ENCODE assay signal across 15 cellular contexts in genomic region chr2:179428659-179429058, GRCh38.
DNase-seq lines count a peak whose midpoint lies in the region; ATAC-seq, FAIRE-seq and TF ChIP-seq lines count a peak whose summit lies in the region.
"Had no signal": no experiment of that assay in that cellular context is flagged by ENCODE, and none has a peak within 500 bp of the region (broad histone marks: within the 10 kb centered on the region; RNA-seq: fewer than 3 reads in every experiment).

No MANE protein-coding gene starts in this region.

- peaks cover 11% of the 10 kb centered on the region for H3K4me1 Mint-ChIP-seq in chondrocyte (ENCODE audit: low read depth)

- POLR2A ChIA-PET in H1 (lab: Charles Lee; ENCODE audit: partially characterized antibody) = no interaction called here
- POLR2A ChIA-PET in SK-N-SH (lab: Yijun Ruan, JAX) = no interaction called here

- H3K9me3 ChIP-seq in HUES64 (ENCODE audit: insufficient read depth, low read depth, low read length) (no peaks in the 10 kb centered on the region), H1 (ENCODE audit: insufficient read depth in 2 of 2, low read depth in 1 of 2, low read length in 1 of 2) (no peaks in the 10 kb centered on the region), right lobe of liver (no peaks in the 10 kb centered on the region), SK-N-SH (no peaks in the 10 kb centered on the region)
- H3K9me3 ChIP-seq: neutrophil, transverse colon had no signal

- H3K23ac ChIP-seq in H1 (ENCODE audit: insufficient read length) = no peak overlapping the region

- TF ChIP-seq RAD21 in H1 (IDR thresholded peaks at IDR 0.05 in 1 of 2, conservative IDR thresholded peaks at IDR 0.05 in 1 of 2; ENCODE audit: low read depth in 2 of 2, low read length in 2 of 2) = no peak
- no peak for TF ChIP-seq RAD21 in SK-N-SH (IDR thresholded peaks at IDR 0.05; ENCODE audit: low read length)

- H3K4me1 ChIP-seq in HUES64 (ENCODE audit: insufficient read depth, low read length) = peaks cover 20% of the 10 kb centered on the region
- peaks cover 0 to 10% (median 1%) of the 10 kb centered on the region in 4 experiments; a peak in 3 of 7 replicates for H3K4me1 ChIP-seq in H1 (replicated peaks in 1 of 4; ENCODE audit: control insufficient read depth in 3 of 4, insufficient read depth in 4 of 4, low read length in 3 of 4)
- H3K4me1 ChIP-seq in right lobe of liver = no peaks in the 10 kb centered on the region
- H3K4me1 ChIP-seq in SK-N-SH (ENCODE audit: control insufficient read depth in 1 of 2, insufficient read depth in 2 of 2, low read depth in 1 of 2, low read length in 1 of 2) = peaks cover 0 to 5% of the 10 kb centered on the region in 2 experiments; a peak in 1 of 4 replicates
- H3K4me1 ChIP-seq: transverse colon had no signal

- H4K20me1 ChIP-seq in H1 (replicated peaks in 1 of 2; ENCODE audit: control insufficient read depth in 1 of 2, insufficient read depth in 2 of 2, low read length in 2 of 2) (no peaks in the 10 kb centered on the region), SK-N-SH (ENCODE audit: insufficient read depth) (no peaks in the 10 kb centered on the region)

- H4K5ac ChIP-seq in H1 (ENCODE audit: insufficient read length, low read depth, low read length) = no peak overlapping the region

- H3K14ac ChIP-seq in H1 (ENCODE audit: insufficient read length) = no peak overlapping the region

- no peak overlapping the region for H4K91ac ChIP-seq in H1 (replicated peaks; ENCODE audit: insufficient read length, low read length)

- H3K56ac ChIP-seq in H1 (replicated peaks; ENCODE audit: insufficient read length, low read depth, low read length) = no peak overlapping the region

- no peak overlapping the region for H4K8ac ChIP-seq in H1 (ENCODE audit: extremely low read depth, insufficient read depth, low read length)

- no peaks in the 10 kb centered on the region; the same call in 1 of the 2 replicates for H3K23me2 ChIP-seq in H1 (ENCODE audit: low read depth, low read length)

- H3K27me3 ChIP-seq in HUES64 (ENCODE audit: insufficient read depth, low read length) = no peaks in the 10 kb centered on the region
- H3K27me3 ChIP-seq in H1 (replicated peaks in 1 of 4; ENCODE audit: control insufficient read depth in 3 of 4, extremely low read depth in 1 of 4, insufficient read depth in 3 of 4, low read length in 3 of 4) = no peaks in the 10 kb centered on the region
- H3K27me3 ChIP-seq in right lobe of liver = no peaks in the 10 kb centered on the region
- H3K27me3 ChIP-seq in SK-N-SH (ENCODE audit: insufficient read depth) = no peaks in the 10 kb centered on the region
- H3K27me3 ChIP-seq: transverse colon had no signal

- H3K4me2 ChIP-seq in H1 (ENCODE audit: insufficient read depth in 1 of 2, low read depth in 2 of 2, low read length in 2 of 2) = peak overlapping the region; percentile 51 to 52; a peak in 3 of 4 replicates
- no peak overlapping the region for H3K4me2 ChIP-seq in SK-N-SH
- H3K4me2 ChIP-seq: PC-9 had no signal

- DNase-seq in H1 (ENCODE audit: low read depth in 1 of 2, low spot score in 2 of 2) (no peak), right lobe of liver (no peak), SK-N-SH (no peak), occipital lobe (lab: John Stamatoyannopoulos, UW) (no peak), NCI-H2107 treated with DMSO at 0.1 percent for 48 hours (lab: John Stamatoyannopoulos, UW; ENCODE audit: unreplicated experiment) (no peak), chondrocyte (ENCODE audit: low spot score) (no peak)
- DNase-seq: activated T-cell treated with anti-CD3 and anti-CD28 coated beads, Interleukin-2, amount 50 U/mL, for 48 hours; effector memory CD8-positive, alpha-beta T cell; PC-9; stimulated activated CD4-positive, alpha-beta T cell treated with anti-CD3 and anti-CD28 coated beads, Interleukin-15, amount 100 ng/mL, for 24 hours; T-helper 1 cell; transverse colon had no signal

- no peaks in the 10 kb centered on the region for H3K36me3 Mint-ChIP-seq in chondrocyte (ENCODE audit: low read depth)

- H3K18ac ChIP-seq in H1 (ENCODE audit: extremely low read depth, low read length) = no peak overlapping the region

- H3K4me3 Mint-ChIP-seq in chondrocyte (ENCODE audit: unreplicated experiment) = no peak overlapping the region
- H3K4me3 Mint-ChIP-seq: effector memory CD8-positive, alpha-beta T cell had no signal

- TF ChIP-seq CTCF in 22Rv1 (IDR thresholded peaks at IDR 0.05) (no peak), H1 (IDR thresholded peaks at IDR 0.05; ENCODE audit: control extremely low read depth in 1 of 3, insufficient read depth in 1 of 3, low read depth in 1 of 3, low read length in 3 of 3) (no peak), right lobe of liver (IDR thresholded peaks at IDR 0.05) (no peak), SK-N-SH (IDR thresholded peaks at IDR 0.05) (no peak), chondrocyte (IDR thresholded peaks at IDR 0.05) (no peak)

- no peak for TF ChIP-seq EP300 in H1 (IDR thresholded peaks at IDR 0.05; ENCODE audit: borderline replicate concordance in 1 of 2, low read depth in 2 of 2, low read length in 2 of 2)
- no peak for TF ChIP-seq EP300 in SK-N-SH (IDR thresholded peaks at IDR 0.05; ENCODE audit: borderline replicate concordance in 1 of 2, low read depth in 1 of 2, low read length in 1 of 2)

- no peak overlapping the region for H2BK15ac ChIP-seq in H1 (ENCODE audit: low read length)

- CTCF ChIA-PET in H1 (lab: Charles Lee; ENCODE audit: partially characterized antibody) (interaction anchor here (0.8 to 2.0 kb wide), 3 partner anchors 10 to 45 kb away, joined by 3 to 9 read pairs (median 6); no protein-coding TSS in a partner anchor), SK-N-SH (lab: Yijun Ruan, JAX) (interaction anchor here (0.9 to 1.0 kb wide), 2 partner anchors 12 to 18 kb away, joined by 4 read pairs; no protein-coding TSS in a partner anchor)

- no peaks in the 10 kb centered on the region for H3K79me2 ChIP-seq in H1 (ENCODE audit: control insufficient read depth in 1 of 2, insufficient read depth in 2 of 2, low read length in 2 of 2)
- H3K79me2 ChIP-seq in SK-N-SH (ENCODE audit: insufficient read depth) = no peaks in the 10 kb centered on the region

- H2AFZ ChIP-seq in H1 (ENCODE audit: low read length) = peak overlapping the region; percentile 98
- no peak overlapping the region for H2AFZ ChIP-seq in SK-N-SH (ENCODE audit: low read depth)
- H2AFZ ChIP-seq: PC-9 had no signal

- intact Hi-C loops in right lobe of liver (cut with DNase I) = loop anchor here (10.0 kb wide), 2 partner anchors 326 to 634 kb away; no protein-coding TSS in a partner anchor

- no peaks in the 10 kb centered on the region for H3K36me3 ChIP-seq in HUES64 (ENCODE audit: insufficient read depth, low read length)
- H3K36me3 ChIP-seq in H1 (ENCODE audit: control insufficient read depth in 2 of 4, insufficient read depth in 4 of 4, low read length in 3 of 4) = no peaks in the 10 kb centered on the region
- no peaks in the 10 kb centered on the region for H3K36me3 ChIP-seq in right lobe of liver
- no peaks in the 10 kb centered on the region for H3K36me3 ChIP-seq in SK-N-SH (replicated peaks in 1 of 2; ENCODE audit: control insufficient read depth in 1 of 2, insufficient read depth in 2 of 2, low read length in 1 of 2)
- H3K36me3 ChIP-seq: neutrophil, transverse colon had no signal

- no peak overlapping the region for H3K4ac ChIP-seq in H1 (replicated peaks; ENCODE audit: insufficient read length, low read depth, low read length)

- H3F3A ChIP-seq in SK-N-SH (replicated peaks; ENCODE audit: insufficient read depth) = no peaks in the 10 kb centered on the region

- no peaks in the 10 kb centered on the region for H3K9me2 ChIP-seq in SK-N-SH

- ATAC-seq in right lobe of liver = peak; percentile 12 to 38 (median 28)
- ATAC-seq: effector memory CD8-positive, alpha-beta T cell had no signal

- no peaks in the 10 kb centered on the region for H3K79me1 ChIP-seq in H1 (ENCODE audit: low read depth, low read length)

- no peak overlapping the region for H2BK120ac ChIP-seq in H1 (replicated peaks; ENCODE audit: low read depth, low read length)

- no peaks in the 10 kb centered on the region for H3K9me3 Mint-ChIP-seq in chondrocyte (ENCODE audit: low read depth)

- TF ChIP-seq POLR2A in H1 (IDR thresholded peaks at IDR 0.05; ENCODE audit: control extremely low read depth in 1 of 2, low read depth in 2 of 2, low read length in 2 of 2) = no peak
- TF ChIP-seq POLR2A in right lobe of liver (IDR thresholded peaks at IDR 0.05) = no peak

- no peak for FAIRE-seq in H1 (lab: Jason Lieb, UNC)

- H2BK12ac ChIP-seq in H1 (ENCODE audit: low read depth, low read length) = 0 out of 2 replicates have a peak overlapping the region, but pooled peaks have one; percentile 22

- H3K4me3 ChIP-seq in HUES64 (ENCODE audit: low read length) (peak overlapping the region; percentile 8; the same call in 1 of the 2 replicates), H1 (ENCODE audit: extremely low read depth in 1 of 4, insufficient read depth in 2 of 4, low read depth in 3 of 4, low read length in 4 of 4) (peak overlapping the region in 1 of 4 experiments; percentile 18; a peak in 1 of 8 replicates), right lobe of liver (no peak overlapping the region), SK-N-SH (ENCODE audit: low read depth in 2 of 2, low read length in 1 of 2) (no peak overlapping the region)
- H3K4me3 ChIP-seq: PC-9, transverse colon had no signal

- WGBS in HUES64 = 19% methylated on average over 7 of the region's 7 CpGs
- 27% methylated on average over 7 of the region's 7 CpGs; no CpG with 5 or more reads in 1 of the 2 experiments for WGBS in H1 (ENCODE audit: extremely low coverage in 1 of 2, insufficient coverage in 1 of 2, insufficient read length in 1 of 2, insufficient replicate concordance in 2 of 2, low coverage in 1 of 2, low lambda C conversion rate in 2 of 2, missing lambda C conversion rate in 1 of 2), 2 experiments
- 16% methylated on average over 7 of the region's 7 CpGs for WGBS in right lobe of liver (ENCODE audit: insufficient coverage, low coverage, low lambda C conversion rate, missing lambda C conversion rate)
- WGBS in SK-N-SH (ENCODE audit: low lambda C conversion rate) = 88% methylated on average over 7 of the region's 7 CpGs

- no peak overlapping the region for H3K27ac Mint-ChIP-seq in chondrocyte (ENCODE audit: unreplicated experiment)
- H3K27ac Mint-ChIP-seq: effector memory CD8-positive, alpha-beta T cell had no signal

- H2BK20ac ChIP-seq in H1 (ENCODE audit: low read length) = no peak overlapping the region

- H3K27ac ChIP-seq in 22Rv1 = peak overlapping the region; percentile 22; the same call in 1 of the 2 replicates
- no peak overlapping the region for H3K27ac ChIP-seq in HUES64 (ENCODE audit: low read depth, low read length)
- no peak overlapping the region for H3K27ac ChIP-seq in H1 (ENCODE audit: low read depth, low read length)
- H3K27ac ChIP-seq in right lobe of liver = no peak overlapping the region
- H3K27ac ChIP-seq in SK-N-SH (ENCODE audit: low read depth in 2 of 2, low read length in 1 of 2) = no peak overlapping the region
- H3K27ac ChIP-seq: neutrophil, PC-9, transverse colon had no signal

- peak overlapping the region; percentile 38; the same call in 1 of the 2 replicates for H2BK5ac ChIP-seq in H1 (ENCODE audit: low read depth, low read length)

- no peak overlapping the region for H2AK5ac ChIP-seq in H1 (ENCODE audit: low read depth, low read length)

- H3K27me3 Mint-ChIP-seq in chondrocyte (ENCODE audit: low read depth) = no peaks in the 10 kb centered on the region
- H3K27me3 Mint-ChIP-seq: effector memory CD8-positive, alpha-beta T cell had no signal

- peak overlapping the region; percentile 1 for H3K9ac ChIP-seq in HUES64 (ENCODE audit: low read depth, low read length)
- H3K9ac ChIP-seq in H1 (replicated peaks in 1 of 4; ENCODE audit: extremely low read depth in 1 of 4, low read depth in 3 of 4, low read length in 3 of 4) = no peak overlapping the region
- no peak overlapping the region for H3K9ac ChIP-seq in SK-N-SH
